Comparison of ENCODE assay signal across 2 cellular contexts in the genomic region with DNA sequence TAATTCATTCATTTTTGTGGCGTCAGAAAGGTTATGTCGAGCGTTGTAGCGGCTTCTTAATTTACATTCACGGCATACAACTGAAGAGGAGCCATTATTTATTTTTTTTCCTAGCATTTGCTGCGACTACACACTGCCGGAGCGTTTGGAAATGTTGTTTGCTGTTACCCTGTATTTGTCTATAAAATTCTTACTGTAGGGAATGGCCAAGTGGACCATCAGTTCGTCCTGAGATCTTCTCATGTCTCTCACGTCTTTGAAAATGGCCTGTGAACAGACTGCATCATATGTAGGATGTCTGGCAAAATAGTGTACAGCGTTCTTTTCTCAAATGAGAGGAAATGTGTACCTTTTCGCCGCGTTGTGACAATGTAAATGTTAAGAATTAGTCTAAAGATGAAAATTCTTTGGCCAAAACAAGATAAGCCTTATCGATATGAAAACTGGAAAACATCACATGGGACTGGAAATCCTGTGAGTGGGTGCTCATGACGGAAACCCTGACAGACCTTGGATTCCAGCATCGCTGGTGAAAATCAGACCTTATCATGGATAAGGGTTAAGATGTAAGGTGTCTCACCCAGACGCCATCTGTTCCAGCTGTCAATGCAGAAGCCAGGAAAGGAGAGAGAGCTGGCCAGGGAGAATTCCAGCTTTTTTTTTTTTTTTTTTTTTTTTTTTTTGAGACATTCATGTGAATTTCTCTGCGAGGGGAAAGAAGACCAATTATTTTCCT.
TF ChIP-seq lines count a peak whose summit lies in the region.

No MANE protein-coding gene starts in this region.

TF ChIP-seq in HEK293, 187 proteins besides CTCF, POLR2A, EP300 and RAD21 (continued from another document):
- TF ChIP-seq, protein P1, sequence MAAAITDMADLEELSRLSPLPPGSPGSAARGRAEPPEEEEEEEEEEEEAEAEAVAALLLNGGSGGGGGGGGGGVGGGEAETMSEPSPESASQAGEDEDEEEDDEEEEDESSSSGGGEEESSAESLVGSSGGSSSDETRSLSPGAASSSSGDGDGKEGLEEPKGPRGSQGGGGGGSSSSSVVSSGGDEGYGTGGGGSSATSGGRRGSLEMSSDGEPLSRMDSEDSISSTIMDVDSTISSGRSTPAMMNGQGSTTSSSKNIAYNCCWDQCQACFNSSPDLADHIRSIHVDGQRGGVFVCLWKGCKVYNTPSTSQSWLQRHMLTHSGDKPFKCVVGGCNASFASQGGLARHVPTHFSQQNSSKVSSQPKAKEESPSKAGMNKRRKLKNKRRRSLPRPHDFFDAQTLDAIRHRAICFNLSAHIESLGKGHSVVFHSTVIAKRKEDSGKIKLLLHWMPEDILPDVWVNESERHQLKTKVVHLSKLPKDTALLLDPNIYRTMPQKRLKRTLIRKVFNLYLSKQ (tag by site-specific recombination; IDR thresholded peaks at IDR 0.05; ENCODE audit: borderline replicate concordance): no peak
- no peak for TF ChIP-seq ZNF214 (tag by site-specific recombination; IDR thresholded peaks at IDR 0.05; ENCODE audit: borderline replicate concordance)
- no peak for TF ChIP-seq REPIN1 (tag by site-specific recombination; IDR thresholded peaks at IDR 0.05; ENCODE audit: low read depth)
- TF ChIP-seq TCF7L2 (IDR thresholded peaks at IDR 0.05; ENCODE audit: borderline replicate concordance, low read depth, low read length): no peak
- no peak for TF ChIP-seq ZSCAN16 (tag by site-specific recombination; IDR thresholded peaks at IDR 0.05)
- peak; percentile 95 for TF ChIP-seq ZBTB17 (tag by site-specific recombination; IDR thresholded peaks at IDR 0.05)
- TF ChIP-seq, protein P2, sequence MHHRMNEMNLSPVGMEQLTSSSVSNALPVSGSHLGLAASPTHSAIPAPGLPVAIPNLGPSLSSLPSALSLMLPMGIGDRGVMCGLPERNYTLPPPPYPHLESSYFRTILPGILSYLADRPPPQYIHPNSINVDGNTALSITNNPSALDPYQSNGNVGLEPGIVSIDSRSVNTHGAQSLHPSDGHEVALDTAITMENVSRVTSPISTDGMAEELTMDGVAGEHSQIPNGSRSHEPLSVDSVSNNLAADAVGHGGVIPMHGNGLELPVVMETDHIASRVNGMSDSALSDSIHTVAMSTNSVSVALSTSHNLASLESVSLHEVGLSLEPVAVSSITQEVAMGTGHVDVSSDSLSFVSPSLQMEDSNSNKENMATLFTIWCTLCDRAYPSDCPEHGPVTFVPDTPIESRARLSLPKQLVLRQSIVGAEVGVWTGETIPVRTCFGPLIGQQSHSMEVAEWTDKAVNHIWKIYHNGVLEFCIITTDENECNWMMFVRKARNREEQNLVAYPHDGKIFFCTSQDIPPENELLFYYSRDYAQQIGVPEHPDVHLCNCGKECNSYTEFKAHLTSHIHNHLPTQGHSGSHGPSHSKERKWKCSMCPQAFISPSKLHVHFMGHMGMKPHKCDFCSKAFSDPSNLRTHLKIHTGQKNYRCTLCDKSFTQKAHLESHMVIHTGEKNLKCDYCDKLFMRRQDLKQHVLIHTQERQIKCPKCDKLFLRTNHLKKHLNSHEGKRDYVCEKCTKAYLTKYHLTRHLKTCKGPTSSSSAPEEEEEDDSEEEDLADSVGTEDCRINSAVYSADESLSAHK (tag by site-specific recombination; IDR thresholded peaks at IDR 0.05): no peak
- 0 out of 2 replicates have a peak, but pooled peaks have one; percentile 5 for TF ChIP-seq ZBTB8A (tag by site-specific recombination; IDR thresholded peaks at IDR 0.05)
- no peak for TF ChIP-seq ZNF843 (tag by site-specific recombination; IDR thresholded peaks at IDR 0.05)
- no peak for TF ChIP-seq ZNF830 (tag by site-specific recombination; IDR thresholded peaks at IDR 0.05; ENCODE audit: low read depth)
- TF ChIP-seq, protein P3, sequence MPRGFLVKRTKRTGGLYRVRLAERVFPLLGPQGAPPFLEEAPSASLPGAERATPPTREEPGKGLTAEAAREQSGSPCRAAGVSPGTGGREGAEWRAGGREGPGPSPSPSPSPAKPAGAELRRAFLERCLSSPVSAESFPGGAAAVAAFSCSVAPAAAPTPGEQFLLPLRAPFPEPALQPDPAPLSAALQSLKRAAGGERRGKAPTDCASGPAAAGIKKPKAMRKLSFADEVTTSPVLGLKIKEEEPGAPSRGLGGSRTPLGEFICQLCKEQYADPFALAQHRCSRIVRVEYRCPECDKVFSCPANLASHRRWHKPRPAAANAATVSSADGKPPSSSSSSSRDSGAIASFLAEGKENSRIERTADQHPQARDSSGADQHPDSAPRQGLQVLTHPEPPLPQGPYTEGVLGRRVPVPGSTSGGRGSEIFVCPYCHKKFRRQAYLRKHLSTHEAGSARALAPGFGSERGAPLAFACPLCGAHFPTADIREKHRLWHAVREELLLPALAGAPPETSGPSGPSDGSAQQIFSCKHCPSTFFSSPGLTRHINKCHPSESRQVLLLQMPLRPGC (tag by site-specific recombination; IDR thresholded peaks at IDR 0.05): no peak
- TF ChIP-seq, protein P4, sequence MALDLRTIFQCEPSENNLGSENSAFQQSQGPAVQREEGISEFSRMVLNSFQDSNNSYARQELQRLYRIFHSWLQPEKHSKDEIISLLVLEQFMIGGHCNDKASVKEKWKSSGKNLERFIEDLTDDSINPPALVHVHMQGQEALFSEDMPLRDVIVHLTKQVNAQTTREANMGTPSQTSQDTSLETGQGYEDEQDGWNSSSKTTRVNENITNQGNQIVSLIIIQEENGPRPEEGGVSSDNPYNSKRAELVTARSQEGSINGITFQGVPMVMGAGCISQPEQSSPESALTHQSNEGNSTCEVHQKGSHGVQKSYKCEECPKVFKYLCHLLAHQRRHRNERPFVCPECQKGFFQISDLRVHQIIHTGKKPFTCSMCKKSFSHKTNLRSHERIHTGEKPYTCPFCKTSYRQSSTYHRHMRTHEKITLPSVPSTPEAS (tag by site-specific recombination; IDR thresholded peaks at IDR 0.05): peak; percentile 2; the same call in 1 of the 2 replicates

TF ChIP-seq in SK-N-SH treated with all-trans-retinoic acid at 6 μM for 48 hours, 23 proteins besides CTCF, POLR2A, EP300 and RAD21 (continued from another document):
- TF ChIP-seq ESRRG (CRISPR knock-in tag; IDR thresholded peaks at IDR 0.05): no peak
- TF ChIP-seq ZFP30 (CRISPR knock-in tag; IDR thresholded peaks at IDR 0.05): no peak
- no peak for TF ChIP-seq ZNF70 (CRISPR knock-in tag; IDR thresholded peaks at IDR 0.05)
TF ChIP-seq in SK-N-SH treated with all-trans-retinoic acid at 6 μM for 48 hours: peak in this region for 0.
